In the genomic region with DNA sequence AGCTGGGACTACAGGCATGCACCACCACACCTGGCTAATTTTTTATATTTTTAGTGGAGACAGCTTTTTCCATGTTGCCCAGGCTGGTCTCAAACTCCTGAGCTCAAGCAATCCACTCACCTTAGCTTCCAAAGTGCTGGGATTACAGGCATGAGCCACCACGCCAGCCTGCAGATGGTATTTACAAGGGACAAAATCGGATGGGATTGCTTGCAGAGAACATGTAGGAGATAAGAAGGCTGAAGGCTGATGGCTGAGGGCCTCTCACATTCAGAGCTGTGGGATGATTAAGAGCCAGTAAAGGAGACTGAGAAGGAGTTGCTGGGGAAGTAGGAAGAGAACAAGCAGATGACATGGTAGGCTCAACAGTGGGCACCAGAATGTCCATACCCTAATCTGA, we compare ENCODE assay signal across 24 cellular contexts. TPM values are rescaled to one million over a fixed set of nuclear protein-coding genes. Genes with fewer than 3 reads are reported as not detected.
A peak's percentile ranks its signal among the peaks of the same experiment; 100 is the strongest.
DNase-seq lines count a peak whose midpoint lies in the region; ATAC-seq and TF ChIP-seq lines count a peak whose summit lies in the region.
"Had no signal": no experiment of that assay in that cellular context is flagged by ENCODE, and none has a peak within 500 bp of the region (broad histone marks: within the 10 kb centered on the region; RNA-seq: fewer than 3 reads in every experiment).

No MANE protein-coding gene starts in this region.

- in situ Hi-C loops in IMR-90 (cut with MboI; ENCODE audit: low sequenced_read_pairs): no loop called here
- in situ Hi-C loops in GM13977 (cut with MboI; ENCODE audit: low pct_unique_long_range_greater_than_20kb, low sequenced_read_pairs, unreplicated experiment): no loop called here

- peak overlapping the region; percentile 76 for H2AK5ac ChIP-seq in IMR-90 (ENCODE audit: low read depth, low read length)

- no peak overlapping the region for H3K9ac ChIP-seq in IMR-90 (ENCODE audit: low read depth, low read length)
- H3K9ac ChIP-seq: KMS-11 had no signal

- peak overlapping the region; percentile 46; the same call in 1 of the 2 replicates for H3K23ac ChIP-seq in IMR-90 (ENCODE audit: low read depth, low read length)

- H3K27me3 Mint-ChIP-seq in stimulated activated naive CD8-positive, alpha-beta T cell treated with anti-CD3 and anti-CD28 coated beads, Interleukin-15, Interleukin-2, amounts not matched to agents 100 ng/mL and 50 ng/mL, for 24 hours: peaks cover 17% of the 10 kb centered on the region

- no peaks in the 10 kb centered on the region for H3K27me3 ChIP-seq in IMR-90 (ENCODE audit: control insufficient read depth, insufficient read depth, low read length)
- H3K27me3 ChIP-seq: BE2C had no signal

- no TSS peak for BruUV-seq in IMR-90 (replicated peaks; lab: Mats Ljungman, UMichigan)

- H3K9me3 Mint-ChIP-seq in stimulated activated naive CD8-positive, alpha-beta T cell treated with anti-CD3 and anti-CD28 coated beads, Interleukin-15, Interleukin-2, amounts not matched to agents 100 ng/mL and 50 ng/mL, for 24 hours: no peaks in the 10 kb centered on the region
- H3K9me3 Mint-ChIP-seq: GM23338, H9, IgD-negative memory B cell had no signal

- dilution Hi-C loops in IMR-90 (cut with HindIII; ENCODE audit: low sequenced_read_pairs, unreplicated experiment): no loop called here

- no peaks in the 10 kb centered on the region for H3K36me3 Mint-ChIP-seq in stimulated activated naive CD8-positive, alpha-beta T cell treated with anti-CD3 and anti-CD28 coated beads, Interleukin-15, Interleukin-2, amounts not matched to agents 100 ng/mL and 50 ng/mL, for 24 hours (ENCODE audit: low read depth)
- H3K36me3 Mint-ChIP-seq: IgD-negative memory B cell had no signal

- H2BK15ac ChIP-seq in IMR-90 (ENCODE audit: low read depth, low read length): peak overlapping the region; percentile 81

- no peak for TF ChIP-seq RAD21 in IMR-90 (IDR thresholded peaks at IDR 0.05; ENCODE audit: low read length)

- ATAC-seq in stimulated activated naive CD8-positive, alpha-beta T cell treated with anti-CD3 and anti-CD28 coated beads, Interleukin-15, Interleukin-2, amounts not matched to agents 100 U/mL and 50 U/mL, for 24 hours: no peak
- ATAC-seq in IMR-90 (ENCODE audit: low read depth): no peak
- ATAC-seq: GM23338 had no signal

- H3K9me1 ChIP-seq in IMR-90 (ENCODE audit: insufficient read depth, low read length): 0 out of 2 replicates have a peak, but pooled peaks cover 6% of the 10 kb centered on the region

- H3K4me2 ChIP-seq in IMR-90 (ENCODE audit: low read depth, low read length): no peak overlapping the region
- H3K4me2 ChIP-seq: GM23338, KMS-11, PC-9 had no signal

- H3K27ac Mint-ChIP-seq in stimulated activated naive CD8-positive, alpha-beta T cell treated with anti-CD3 and anti-CD28 coated beads, Interleukin-15, Interleukin-2, amounts not matched to agents 100 ng/mL and 50 ng/mL, for 24 hours: peak overlapping the region; percentile 53
- H3K27ac Mint-ChIP-seq: GM23338, H9, IgD-negative memory B cell, T-helper 17 cell had no signal

- peak overlapping the region; percentile 74 for H3K14ac ChIP-seq in IMR-90 (replicated peaks; ENCODE audit: low read depth, low read length)

- peak overlapping the region; percentile 96 for H4K5ac ChIP-seq in IMR-90 (ENCODE audit: low read depth, low read length)

- intact Hi-C loops in IMR-90 (cut with micrococcal nuclease): no loop called here

- H3K4me1 ChIP-seq in IMR-90 (ENCODE audit: control insufficient read depth, insufficient read depth, low read length): peaks cover 14% of the 10 kb centered on the region
- H3K4me1 ChIP-seq: BE2C had no signal

- no peaks in the 10 kb centered on the region for H3K79me1 ChIP-seq in IMR-90 (ENCODE audit: low read depth in 1 of 2, low read length in 2 of 2)

- H3K9me3 ChIP-seq in IMR-90 (ENCODE audit: control insufficient read depth, insufficient read depth, low read length): peaks cover 2% of the 10 kb centered on the region; the same call in 1 of the 2 replicates
- H3K9me3 ChIP-seq: BE2C had no signal

- peaks cover 15% of the 10 kb centered on the region for H3K4me1 Mint-ChIP-seq in stimulated activated naive CD8-positive, alpha-beta T cell treated with anti-CD3 and anti-CD28 coated beads, Interleukin-15, Interleukin-2, amounts not matched to agents 100 ng/mL and 50 ng/mL, for 24 hours (ENCODE audit: low read depth)
- H3K4me1 Mint-ChIP-seq: IgD-negative memory B cell, T-helper 17 cell had no signal

- no peak overlapping the region for H3K56ac ChIP-seq in IMR-90 (ENCODE audit: extremely low read depth, insufficient read depth, low read length)

- H4K8ac ChIP-seq in IMR-90 (ENCODE audit: low read depth in 2 of 2, low read length in 2 of 2): peak overlapping the region; percentile 19 to 61

- no peak overlapping the region for H3K4me3 ChIP-seq in IMR-90 (ENCODE audit: insufficient read depth, low read depth, low read length)
- H3K4me3 ChIP-seq in coronary artery: no peak overlapping the region
- H3K4me3 ChIP-seq: GM23338, PC-9, SK-N-MC had no signal

- CTCF ChIA-PET in IMR-90 (lab: Yijun Ruan, JAX): interaction anchor here (0.7 kb wide), 1 partner anchor 99 kb away, joined by 3 read pairs; no protein-coding TSS in a partner anchor

- H3K27ac ChIP-seq in IMR-90 (ENCODE audit: insufficient read depth, low read length): peak overlapping the region; percentile 91; the same call in 1 of the 2 replicates
- no peak overlapping the region for H3K27ac ChIP-seq in coronary artery
- H3K27ac ChIP-seq: KMS-11, SK-N-MC had no signal

- H2BK20ac ChIP-seq in IMR-90 (ENCODE audit: low read depth, low read length): peak overlapping the region; percentile 87

- H4K20me1 ChIP-seq in IMR-90 (ENCODE audit: insufficient read depth, low read length): no peaks in the 10 kb centered on the region

- TF ChIP-seq CTCF in IMR-90 (conservative IDR thresholded peaks at IDR 0.05; ENCODE audit: low read depth, low read length) (no peak), coronary artery (IDR thresholded peaks at IDR 0.05) (no peak), GM13977 (IDR thresholded peaks at IDR 0.05; ENCODE audit: extremely low read depth, insufficient read depth, missing control alignments) (no peak)

- TF ChIP-seq POLR2A in IMR-90 (IDR thresholded peaks at IDR 0.05; ENCODE audit: low read depth, low read length): no peak

- peak overlapping the region; percentile 94 for H2BK5ac ChIP-seq in IMR-90 (ENCODE audit: low read depth, low read length, poor library complexity, severe bottlenecking)

- no CpG with 5 or more reads among the region's 2 CpGs for whole genome bisulfite sequencing in IMR-90 (ENCODE audit: extremely low coverage in 2 of 2, insufficient read length in 1 of 2), 2 experiments

- H2AFZ ChIP-seq in IMR-90 (replicated peaks; ENCODE audit: low read length, poor library complexity): no peak overlapping the region

- DNase-seq in stimulated activated naive CD8-positive, alpha-beta T cell treated with anti-CD3 and anti-CD28 coated beads, Interleukin-15, Interleukin-2, amounts not matched to agents 100 U/mL and 50 U/mL, for 24 hours: no peak
- no peak for DNase-seq in IMR-90
- peak; percentile 33 for DNase-seq in amniotic epithelial cell (ENCODE audit: low read depth)
- DNase-seq in DMS114 treated with DMSO at 0.1 percent for 48 hours (lab: John Stamatoyannopoulos, UW; ENCODE audit: unreplicated experiment): no peak
- no peak for DNase-seq in coronary artery (ENCODE audit: low spot score)
- no peak for DNase-seq in GM13977 (ENCODE audit: low spot score)
- DNase-seq: BE2C; Calu3; H9; MM.1S; NCI-H1092 treated with DMSO at 0.1 percent for 48 hours; NCI-H1436; NCI-H187; NCI-H524; NCI-H748 treated with DMSO at 0.1 percent for 48 hours; NK-92 treated with Interleukin-12 subunit alpha and Interleukin-12 subunit beta, amount 100 ng/mL, for 24 hours; SHP77; T-helper 17 cell had no signal

- no peak overlapping the region for H3K4me3 Mint-ChIP-seq in stimulated activated naive CD8-positive, alpha-beta T cell treated with anti-CD3 and anti-CD28 coated beads, Interleukin-15, Interleukin-2, amounts not matched to agents 100 ng/mL and 50 ng/mL, for 24 hours
- H3K4me3 Mint-ChIP-seq: GM23338, H9, IgD-negative memory B cell, T-helper 17 cell had no signal

- peak overlapping the region; percentile 62 for H4K91ac ChIP-seq in IMR-90 (ENCODE audit: insufficient read depth, low read depth, low read length)

- peak overlapping the region; percentile 62 for H3K4ac ChIP-seq in IMR-90 (ENCODE audit: low read depth, low read length)

- no peak overlapping the region for H2AK9ac ChIP-seq in IMR-90 (replicated peaks; ENCODE audit: low read depth, low read length, poor library complexity)

- no peaks in the 10 kb centered on the region for H3K36me3 ChIP-seq in IMR-90 (ENCODE audit: control insufficient read depth, insufficient read depth, low read length)
- H3K36me3 ChIP-seq: BE2C had no signal

- peak overlapping the region; percentile 76 for H3K18ac ChIP-seq in IMR-90 (ENCODE audit: low read depth, low read length)

- POLR2A ChIA-PET in IMR-90 (lab: Charles Lee; ENCODE audit: unreplicated experiment): no interaction called here

- peak overlapping the region; percentile 85 for H2BK120ac ChIP-seq in IMR-90 (ENCODE audit: low read depth, low read length)

TF ChIP-seq in IMR-90, 13 proteins besides CTCF, POLR2A, EP300 and RAD21 (continues in another document):
- TF ChIP-seq MAZ (IDR thresholded peaks at IDR 0.05; ENCODE audit: borderline replicate concordance, low read depth, low read length): no peak
- TF ChIP-seq MXI1 (IDR thresholded peaks at IDR 0.05; ENCODE audit: borderline replicate concordance, low read depth, low read length): no peak
- TF ChIP-seq, protein P1, sequence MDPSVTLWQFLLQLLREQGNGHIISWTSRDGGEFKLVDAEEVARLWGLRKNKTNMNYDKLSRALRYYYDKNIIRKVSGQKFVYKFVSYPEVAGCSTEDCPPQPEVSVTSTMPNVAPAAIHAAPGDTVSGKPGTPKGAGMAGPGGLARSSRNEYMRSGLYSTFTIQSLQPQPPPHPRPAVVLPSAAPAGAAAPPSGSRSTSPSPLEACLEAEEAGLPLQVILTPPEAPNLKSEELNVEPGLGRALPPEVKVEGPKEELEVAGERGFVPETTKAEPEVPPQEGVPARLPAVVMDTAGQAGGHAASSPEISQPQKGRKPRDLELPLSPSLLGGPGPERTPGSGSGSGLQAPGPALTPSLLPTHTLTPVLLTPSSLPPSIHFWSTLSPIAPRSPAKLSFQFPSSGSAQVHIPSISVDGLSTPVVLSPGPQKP (IDR thresholded peaks at IDR 0.05; ENCODE audit: borderline replicate concordance, low read depth, low read length): no peak
- TF ChIP-seq CEBPB (IDR thresholded peaks at IDR 0.05; ENCODE audit: low read depth, low read length): no peak
- TF ChIP-seq RFX5 (IDR thresholded peaks at IDR 0.05; ENCODE audit: low read depth, low read length): no peak
- TF ChIP-seq FOS (IDR thresholded peaks at IDR 0.05; ENCODE audit: low read depth, low read length): no peak
- no peak for TF ChIP-seq SMC3 (IDR thresholded peaks at IDR 0.05; ENCODE audit: low read depth, low read length)
- no peak for TF ChIP-seq NFE2L2 (IDR thresholded peaks at IDR 0.05; ENCODE audit: low read depth, low read length)

RNA-seq across cellular contexts. Expression of a gene that starts 24.0 kb away (rescaled TPM):
- total RNA-seq in IMR-90 (2012; rRNA removed): 93.3 and 102 TPM in 2 replicates
- polyA plus RNA-seq in IMR-90 (2012; rRNA removed): 765 and 791 TPM in 2 replicates
- polyA plus RNA-seq in IMR-90 (2012; cell fraction: cytosol; rRNA removed): 1,392 and 1,573 TPM in 2 replicates
- 755 and 1,109 TPM in 2 replicates for polyA plus RNA-seq in IMR-90 (2012; cell fraction: nucleus; rRNA removed; ENCODE audit: low replicate concordance)
